Comparison of ENCODE assay signal across 9 cellular contexts in genomic region chr2:108619916-108620620, GRCh38.
DNase-seq lines count a peak whose midpoint lies in the region; ATAC-seq and TF ChIP-seq lines count a peak whose summit lies in the region.
"Had no signal": no experiment of that assay in that cellular context is flagged by ENCODE, and none has a peak within 500 bp of the region (broad histone marks: within the 10 kb centered on the region; RNA-seq: fewer than 3 reads in every experiment).

No MANE protein-coding gene starts in this region.

- CTCF ChIA-PET in activated CD8-positive, alpha-beta T cell treated with anti-CD3 and anti-CD28 coated beads, Interleukin-2, amount 10 ng/mL, durations not matched to agents 7 days and 5 days (lab: Charles Lee), result interaction anchor here (1.2 to 10.0 kb wide), 6 partner anchors 9 to 26 kb away, joined by 3 to 147 read pairs (median 6); no protein-coding TSS in a partner anchor

- H3K4me1 ChIP-seq in left ventricle myocardium inferior (peaks cover 74% of the 10 kb centered on the region), mesodermal cell (ENCODE audit: control insufficient read depth, insufficient read depth, low read length, poor library complexity, severe bottlenecking) (peaks cover 38% of the 10 kb centered on the region)

- H3K4me3 ChIP-seq in left ventricle myocardium inferior (no peak overlapping the region), mesodermal cell (ENCODE audit: extremely low read depth, insufficient read depth, low read length, poor library complexity, severe bottlenecking) (no peak overlapping the region)
- H3K4me3 ChIP-seq: coronary artery had no signal

- H3K27ac ChIP-seq in left ventricle myocardium inferior (replicated peaks) (peak overlapping the region; percentile 32), mesodermal cell (ENCODE audit: low read depth, low read length, severe bottlenecking) (peak overlapping the region; percentile 72)

- 40 to 71% methylated on average over 3 of the region's 8 CpGs for WGBS in mesodermal cell (ENCODE audit: insufficient coverage in 2 of 2), 2 experiments

- POLR2A ChIA-PET in activated CD8-positive, alpha-beta T cell treated with anti-CD3 and anti-CD28 coated beads, Interleukin-2, amount 10 ng/mL, durations not matched to agents 7 days and 5 days (lab: Charles Lee), result interaction anchor here (0.9 to 1.5 kb wide), 3 partner anchors 8 to 26 kb away, joined by 6 to 14 read pairs (median 7); no protein-coding TSS in a partner anchor

- no peaks in the 10 kb centered on the region for H3K9me3 Mint-ChIP-seq in activated CD8-positive, alpha-beta T cell treated with anti-CD3 and anti-CD28 coated beads, Interleukin-2, amount 10 ng/mL, durations not matched to agents 7 days and 5 days (ENCODE audit: insufficient read depth)

- H3K36me3 Mint-ChIP-seq in activated CD8-positive, alpha-beta T cell treated with anti-CD3 and anti-CD28 coated beads, Interleukin-2, amount 10 ng/mL, durations not matched to agents 7 days and 5 days (ENCODE audit: low read depth), result no peaks in the 10 kb centered on the region

- H3K27ac Mint-ChIP-seq in activated CD8-positive, alpha-beta T cell treated with anti-CD3 and anti-CD28 coated beads, Interleukin-2, amount 10 ng/mL, durations not matched to agents 7 days and 5 days, result peak overlapping the region; percentile 91

- H3K27me3 Mint-ChIP-seq in activated CD8-positive, alpha-beta T cell treated with anti-CD3 and anti-CD28 coated beads, Interleukin-2, amount 10 ng/mL, durations not matched to agents 7 days and 5 days (ENCODE audit: low read depth), result no peaks in the 10 kb centered on the region

- intact Hi-C loops in left ventricle myocardium inferior (cut with micrococcal nuclease), result no loop called here
- intact Hi-C loops in Right ventricle myocardium superior (cut with DNase I), result no loop called here
- intact Hi-C loops in posterior vena cava (cut with DNase I), result no loop called here

- DNase-seq in left ventricle myocardium inferior, result no peak
- no peak for DNase-seq in Right ventricle myocardium superior
- no peak for DNase-seq in activated CD8-positive, alpha-beta T cell treated with anti-CD3 and anti-CD28 coated beads, Interleukin-2, amount 10 ng/mL, durations not matched to agents 7 days and 5 days
- DNase-seq in NCI-H1105 (lab: John Stamatoyannopoulos, UW), result no peak
- no peak for DNase-seq in AG08396 (ENCODE audit: low spot score)
- no peak for DNase-seq in posterior vena cava (ENCODE audit: low spot score)

- no peak for ATAC-seq in Right ventricle myocardium superior (ENCODE audit: poor library complexity)
- no peak for ATAC-seq in activated CD8-positive, alpha-beta T cell treated with anti-CD3 and anti-CD28 coated beads, Interleukin-2, amount 10 ng/mL, durations not matched to agents 7 days and 5 days
- no peak for ATAC-seq in HG03342 (IDR thresholded peaks at IDR 0.05; ENCODE audit: unreplicated experiment)

- no peaks in the 10 kb centered on the region for H3K36me3 ChIP-seq in left ventricle myocardium inferior
- peaks cover 4% of the 10 kb centered on the region for H3K36me3 ChIP-seq in mesodermal cell (ENCODE audit: control insufficient read depth, insufficient read depth, low read length)

- TF ChIP-seq CTCF in left ventricle myocardium inferior (IDR thresholded peaks at IDR 0.05; ENCODE audit: borderline replicate concordance), result no peak

- no peaks in the 10 kb centered on the region for H3K9me3 ChIP-seq in left ventricle myocardium inferior (replicated peaks)
- H3K9me3 ChIP-seq in mesodermal cell (ENCODE audit: control insufficient read depth, low read length), result no peaks in the 10 kb centered on the region

- H3K4me1 Mint-ChIP-seq in activated CD8-positive, alpha-beta T cell treated with anti-CD3 and anti-CD28 coated beads, Interleukin-2, amount 10 ng/mL, durations not matched to agents 7 days and 5 days (ENCODE audit: low read depth), result peaks cover 70% of the 10 kb centered on the region

- H3K4me3 Mint-ChIP-seq in activated CD8-positive, alpha-beta T cell treated with anti-CD3 and anti-CD28 coated beads, Interleukin-2, amount 10 ng/mL, durations not matched to agents 7 days and 5 days, result no peak overlapping the region

- no peaks in the 10 kb centered on the region for H3K27me3 ChIP-seq in left ventricle myocardium inferior (ENCODE audit: low read depth)
